Comparison of ENCODE assay signal across 9 cellular contexts in genomic region chr7:41942468-41943097, GRCh38.
DNase-seq lines count a peak whose midpoint lies in the region; ATAC-seq and TF ChIP-seq lines count a peak whose summit lies in the region.
"Had no signal": no experiment of that assay in that cellular context is flagged by ENCODE, and none has a peak within 500 bp of the region (broad histone marks: within the 10 kb centered on the region; RNA-seq: fewer than 3 reads in every experiment).

No MANE protein-coding gene starts in this region.

- no peak for TF ChIP-seq EP300 in upper lobe of left lung (IDR thresholded peaks at IDR 0.05)

- TF ChIP-seq CTCF in kidney epithelial cell (IDR thresholded peaks at IDR 0.05; ENCODE audit: insufficient read depth, low read length, poor library complexity, severe bottlenecking): no peak
- TF ChIP-seq CTCF in upper lobe of left lung (IDR thresholded peaks at IDR 0.05): no peak

- H3K27me3 ChIP-seq in kidney epithelial cell (ENCODE audit: control insufficient read depth, insufficient read depth, low read length) (peaks cover 3% of the 10 kb centered on the region), upper lobe of left lung (no peaks in the 10 kb centered on the region)

- H3K4me3 ChIP-seq in SK-N-MC (peak overlapping the region; percentile 44), kidney epithelial cell (ENCODE audit: low read depth, low read length) (peak overlapping the region; percentile 21), upper lobe of left lung (peak overlapping the region in 3 of 4 donors; percentile 29 to 45 (median 39))

- H3K27me3 Mint-ChIP-seq in effector memory CD8-positive, alpha-beta T cell: peaks cover 27 to 53% of the 10 kb centered on the region in 2 donors

- in situ Hi-C loops in ACHN (cut with HindIII; ENCODE audit: low pct_ligation_motif_present, low pct_unique_long_range_greater_than_20kb, low sequenced_read_pairs): no loop called here

- H3K27ac ChIP-seq in SK-N-MC (no peak overlapping the region), upper lobe of left lung (peak overlapping the region in 1 of 4 donors; percentile 47)

- no peaks in the 10 kb centered on the region for H3K36me3 Mint-ChIP-seq in effector memory CD8-positive, alpha-beta T cell (ENCODE audit: insufficient read depth)
- H3K36me3 Mint-ChIP-seq: activated naive CD4-positive, alpha-beta T cell treated with anti-CD3 and anti-CD28 coated beads, Interleukin-2, amount 50 U/mL, for 24 hours had no signal

- no peak overlapping the region for H3K27ac Mint-ChIP-seq in effector memory CD8-positive, alpha-beta T cell
- H3K27ac Mint-ChIP-seq: activated naive CD4-positive, alpha-beta T cell treated with anti-CD3 and anti-CD28 coated beads, Interleukin-2, amount 50 U/mL, for 24 hours had no signal

- DNase-seq in ACHN (peak; percentile 78), SK-N-MC (ENCODE audit: low read depth, low spot score) (no peak), kidney epithelial cell (ENCODE audit: low read depth) (no peak), upper lobe of left lung (peak in 1 of 2 donors; percentile 83), NCI-H2081 treated with DMSO at 0.1 percent for 48 hours (lab: John Stamatoyannopoulos, UW) (no peak)
- no peak for DNase-seq in stimulated activated CD4-positive, alpha-beta T cell treated with anti-CD3 and anti-CD28 coated beads, Interleukin-12 subunit alpha, Interleukin-12 subunit beta, amount 100 ng/mL, for 4 hours
- DNase-seq in effector memory CD8-positive, alpha-beta T cell: no peak

- ATAC-seq in GM21619 (IDR thresholded peaks at IDR 0.05; ENCODE audit: unreplicated experiment) (peak; percentile 6), upper lobe of left lung (ENCODE audit: low FRiP score in 2 of 2) (peak; percentile 15 to 21)
- no peak for ATAC-seq in effector memory CD8-positive, alpha-beta T cell (replicated peaks)

- no peak for TF ChIP-seq POLR2A in upper lobe of left lung (IDR thresholded peaks at IDR 0.05)

- H3K9me3 ChIP-seq in SK-N-MC (ENCODE audit: low read depth, low read length) (no peaks in the 10 kb centered on the region), upper lobe of left lung (no peaks in the 10 kb centered on the region)

- no peak overlapping the region for H3K9ac ChIP-seq in SK-N-MC (ENCODE audit: insufficient read length)

- H3K4me3 Mint-ChIP-seq in effector memory CD8-positive, alpha-beta T cell: peak overlapping the region in 1 of 2 donors; percentile 48
- H3K4me3 Mint-ChIP-seq: activated naive CD4-positive, alpha-beta T cell treated with anti-CD3 and anti-CD28 coated beads, Interleukin-2, amount 50 U/mL, for 24 hours had no signal

- no peaks in the 10 kb centered on the region for H3K9me3 Mint-ChIP-seq in effector memory CD8-positive, alpha-beta T cell
- H3K9me3 Mint-ChIP-seq: activated naive CD4-positive, alpha-beta T cell treated with anti-CD3 and anti-CD28 coated beads, Interleukin-2, amount 50 U/mL, for 24 hours had no signal

- H3K36me3 ChIP-seq in SK-N-MC (ENCODE audit: insufficient read depth, low read length) (no peaks in the 10 kb centered on the region), kidney epithelial cell (ENCODE audit: control insufficient read depth, insufficient read depth, low read length) (no peaks in the 10 kb centered on the region), upper lobe of left lung (no peaks in the 10 kb centered on the region)

- H3K4me1 ChIP-seq in upper lobe of left lung: peaks cover 9 to 18% (median 12%) of the 10 kb centered on the region in 4 donors

- peaks cover 4 to 17% of the 10 kb centered on the region in 2 donors for H3K4me1 Mint-ChIP-seq in effector memory CD8-positive, alpha-beta T cell (ENCODE audit: low read depth in 2 of 2)

- 37 to 45% methylated on average over 22 of the region's 23 CpGs for WGBS in upper lobe of left lung, 2 donors
